In genomic region chr3:172120912-172121311, GRCh38 we compare ENCODE assay signal across 16 cellular contexts.
A peak's percentile ranks its signal among the peaks of the same experiment; 100 is the strongest.
DNase-seq lines count a peak whose midpoint lies in the region; ATAC-seq and TF ChIP-seq lines count a peak whose summit lies in the region.
"Had no signal": no experiment of that assay in that cellular context is flagged by ENCODE, and none has a peak within 500 bp of the region (broad histone marks: within the 10 kb centered on the region; RNA-seq: fewer than 3 reads in every experiment).

No MANE protein-coding gene starts in this region.

- no peak for TF ChIP-seq POLR2A in stomach (IDR thresholded peaks at IDR 0.05)

- DNase-seq in cardiac muscle cell (ENCODE audit: low read depth in 1 of 2, low spot score in 1 of 2) (no peak), right atrium auricular region (ENCODE audit: low spot score) (no peak), fibroblast of gingiva (ENCODE audit: low read depth) (peak; percentile 33), osteocyte (ENCODE audit: extremely low spot score, unreplicated experiment) (no peak), stomach (no peak), natural killer cell (no peak)
- DNase-seq in activated effector memory CD4-positive, alpha-beta T cell treated with Interleukin-2 at 50 U/mL for 16 hours = no peak
- DNase-seq: C1 segment of cervical spinal cord; Calu3; CD4-positive, alpha-beta memory T cell; COR-L47; DMS53; DMS79 treated with DMSO at 0.1 percent for 48 hours; GF-D8; GOT3 had no signal

- H3K27ac ChIP-seq in cardiac muscle cell (peak overlapping the region; percentile 39), right atrium auricular region (no peak overlapping the region), stomach (peak overlapping the region in 3 of 5 donors; percentile 10 to 87 (median 24))

- H3K4me3 Mint-ChIP-seq in osteocyte (ENCODE audit: unreplicated experiment) = no peak overlapping the region
- H3K4me3 Mint-ChIP-seq in natural killer cell = no peak overlapping the region
- H3K4me3 Mint-ChIP-seq: CD4-positive, alpha-beta memory T cell had no signal

- H3K4me1 Mint-ChIP-seq in osteocyte (ENCODE audit: unreplicated experiment) = peaks cover 17% of the 10 kb centered on the region
- H3K4me1 Mint-ChIP-seq in natural killer cell = peaks cover 59 to 71% of the 10 kb centered on the region in 2 donors

- ATAC-seq in natural killer cell = no peak

- TF ChIP-seq EP300 in stomach (IDR thresholded peaks at IDR 0.05) = no peak

- H3K9me3 Mint-ChIP-seq in osteocyte (ENCODE audit: unreplicated experiment) = no peaks in the 10 kb centered on the region
- no peaks in the 10 kb centered on the region for H3K9me3 Mint-ChIP-seq in natural killer cell
- H3K9me3 Mint-ChIP-seq: CD4-positive, alpha-beta memory T cell had no signal

- H3K27ac Mint-ChIP-seq in osteocyte (ENCODE audit: unreplicated experiment) (peak overlapping the region; percentile 14), natural killer cell (no peak overlapping the region)
- H3K27ac Mint-ChIP-seq: CD4-positive, alpha-beta memory T cell had no signal

- H3K36me3 Mint-ChIP-seq in osteocyte (ENCODE audit: unreplicated experiment) (peaks cover 57% of the 10 kb centered on the region), natural killer cell (peaks cover 14% of the 10 kb centered on the region)

- 51 to 81% (median 63%) methylated on average over 6 of the region's 6 CpGs for WGBS in stomach, 5 donors

- TF ChIP-seq CTCF in cardiac muscle cell (IDR thresholded peaks at IDR 0.05; ENCODE audit: low read depth, low read length) (no peak), right atrium auricular region (IDR thresholded peaks at IDR 0.05) (no peak), osteocyte (IDR thresholded peaks at IDR 0.05) (no peak), stomach (IDR thresholded peaks at IDR 0.05) (no peak), natural killer cell (IDR thresholded peaks at IDR 0.05) (no peak)

- H3K4me1 ChIP-seq in cardiac muscle cell (ENCODE audit: low read depth) = peaks cover 7% of the 10 kb centered on the region
- H3K4me1 ChIP-seq in right atrium auricular region = peaks cover 0 to 31% of the 10 kb centered on the region in 2 donors
- H3K4me1 ChIP-seq in stomach = peaks cover 13 to 82% (median 51%) of the 10 kb centered on the region in 4 donors

- no peaks in the 10 kb centered on the region for H3K27me3 ChIP-seq in cardiac muscle cell
- H3K27me3 ChIP-seq in right atrium auricular region = no peaks in the 10 kb centered on the region
- no peaks in the 10 kb centered on the region for H3K27me3 ChIP-seq in stomach

- no peak overlapping the region for H3K4me3 ChIP-seq in cardiac muscle cell
- H3K4me3 ChIP-seq in right atrium auricular region = no peak overlapping the region
- H3K4me3 ChIP-seq in stomach = no peak overlapping the region
- H3K4me3 ChIP-seq: HAP-1 had no signal

- no peaks in the 10 kb centered on the region for H3K27me3 Mint-ChIP-seq in osteocyte (ENCODE audit: unreplicated experiment)
- H3K27me3 Mint-ChIP-seq in natural killer cell (ENCODE audit: low read depth in 2 of 2) = no peaks in the 10 kb centered on the region
- H3K27me3 Mint-ChIP-seq: CD4-positive, alpha-beta memory T cell had no signal

- peaks cover 16% of the 10 kb centered on the region for H3K36me3 ChIP-seq in cardiac muscle cell
- peaks cover 27% of the 10 kb centered on the region for H3K36me3 ChIP-seq in right atrium auricular region
- peaks cover 1 to 23% (median 13%) of the 10 kb centered on the region in 4 donors for H3K36me3 ChIP-seq in stomach
- H3K36me3 ChIP-seq: HAP-1 had no signal

- intact Hi-C loops in stomach (cut with DNase I; ENCODE audit: low total_unique reads) = no loop called here
- intact Hi-C loops in natural killer cell (cut with micrococcal nuclease) = no loop called here

- H3K9me3 ChIP-seq in cardiac muscle cell (ENCODE audit: low read depth) (no peaks in the 10 kb centered on the region), right atrium auricular region (no peaks in the 10 kb centered on the region), stomach (no peaks in the 10 kb centered on the region)
- H3K9me3 ChIP-seq: HAP-1 had no signal

Comparison
In these comparisons a context has a peak if more than half of its experiments do, and no peak if none do; other contexts are left out.
1. H3K27ac ChIP-seq: peak in cardiac muscle cell (single experiment) and stomach (3 of 5); none in right atrium auricular region (0 of 2).